ENCODE assay signal across 1 cellular context in genomic region chr3:123476967-123477750, GRCh38.
TF ChIP-seq lines count a peak whose summit lies in the region.

No MANE protein-coding gene starts in this region.

TF ChIP-seq in K562, 482 proteins besides CTCF, POLR2A, EP300 and RAD21 (continued from another document):
- TF ChIP-seq CEBPG (CRISPR knock-in tag; IDR thresholded peaks at IDR 0.05) (no peak), CEBPG (tag; conservative IDR thresholded peaks at IDR 0.05 in 1 of 2, IDR thresholded peaks at IDR 0.05 in 1 of 2) (0 out of 4 replicates have a peak, but pooled peaks of 1 of the 2 experiments have one; percentile 20), ZFPM2 (CRISPR knock-in tag; IDR thresholded peaks at IDR 0.05) (no peak), POLR3A (IDR thresholded peaks at IDR 0.05; ENCODE audit: borderline replicate concordance, extremely low read depth, insufficient read depth, insufficient read length) (no peak), KDM5B (IDR thresholded peaks at IDR 0.05; ENCODE audit: insufficient replicate concordance, low read depth, low read length) (no peak)
- TF ChIP-seq, protein P1, sequence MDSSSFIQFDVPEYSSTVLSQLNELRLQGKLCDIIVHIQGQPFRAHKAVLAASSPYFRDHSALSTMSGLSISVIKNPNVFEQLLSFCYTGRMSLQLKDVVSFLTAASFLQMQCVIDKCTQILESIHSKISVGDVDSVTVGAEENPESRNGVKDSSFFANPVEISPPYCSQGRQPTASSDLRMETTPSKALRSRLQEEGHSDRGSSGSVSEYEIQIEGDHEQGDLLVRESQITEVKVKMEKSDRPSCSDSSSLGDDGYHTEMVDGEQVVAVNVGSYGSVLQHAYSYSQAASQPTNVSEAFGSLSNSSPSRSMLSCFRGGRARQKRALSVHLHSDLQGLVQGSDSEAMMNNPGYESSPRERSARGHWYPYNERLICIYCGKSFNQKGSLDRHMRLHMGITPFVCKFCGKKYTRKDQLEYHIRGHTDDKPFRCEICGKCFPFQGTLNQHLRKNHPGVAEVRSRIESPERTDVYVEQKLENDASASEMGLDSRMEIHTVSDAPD (CRISPR knock-in tag; IDR thresholded peaks at IDR 0.05): no peak
